Comparison of ENCODE assay signal across 18 cellular contexts in genomic region chr20:4979841-4980410, GRCh38. TPM values are rescaled to one million over a fixed set of nuclear protein-coding genes. Genes with fewer than 3 reads are reported as not detected.
DNase-seq lines count a peak whose midpoint lies in the region; ATAC-seq, FAIRE-seq and TF ChIP-seq lines count a peak whose summit lies in the region.
"Had no signal": no experiment of that assay in that cellular context is flagged by ENCODE, and none has a peak within 500 bp of the region (broad histone marks: within the 10 kb centered on the region; RNA-seq: fewer than 3 reads in every experiment).

No MANE protein-coding gene starts in this region.

- H3K27ac Mint-ChIP-seq in GM23338: peak overlapping the region; percentile 49; the same call in 1 of the 2 replicates
- H3K27ac Mint-ChIP-seq in stimulated activated memory B cell treated with anti-CD40 and anti-IgM and Interleukin-4, amounts not matched to agents 10 μg/mL and 1 μg/mL and 100 μg/mL, for 72 hours: peak overlapping the region; percentile 94
- H3K27ac Mint-ChIP-seq: CD14-positive monocyte; CD8-positive, alpha-beta T cell; HFFc6 had no signal

- H3K4me3 ChIP-seq in GM23338: no peak overlapping the region
- H3K4me3 ChIP-seq in Karpas-422 (ENCODE audit: low read length): no peak overlapping the region
- no peak overlapping the region for H3K4me3 ChIP-seq in adrenal gland
- H3K4me3 ChIP-seq: GM23248 had no signal

- H3K36me3 ChIP-seq in GM23338 (ENCODE audit: insufficient read depth) (no peaks in the 10 kb centered on the region), Karpas-422 (ENCODE audit: insufficient read depth, low read length) (no peaks in the 10 kb centered on the region), adrenal gland (replicated peaks in 1 of 2) (no peaks in the 10 kb centered on the region)

- DNase-seq in GM23338 (ENCODE audit: low spot score) (no peak), Karpas-422 (no peak), adrenal gland (no peak), RCC 7860 (ENCODE audit: low spot score) (no peak)
- DNase-seq in activated T-cell treated with anti-CD3 and anti-CD28 coated beads, Interleukin-2, amount 50 U/mL, for 4 hours: no peak
- DNase-seq: CD8-positive, alpha-beta T cell; COR-L47; DMS153; DMS79 treated with DMSO at 0.1 percent for 48 hours; EL; GM23248; H7; HFFc6 had no signal

- H3K4me3 Mint-ChIP-seq in GM23338: no peak overlapping the region; the same call in 2 of the 3 replicates
- no peak overlapping the region for H3K4me3 Mint-ChIP-seq in stimulated activated memory B cell treated with anti-CD40 and anti-IgM and Interleukin-4, amounts not matched to agents 10 μg/mL and 1 μg/mL and 100 μg/mL, for 72 hours
- no peak overlapping the region for H3K4me3 Mint-ChIP-seq in activated T-cell treated with anti-CD3 and anti-CD28 coated beads, Interleukin-2, amount 50 U/mL, for 4 hours
- H3K4me3 Mint-ChIP-seq: CD14-positive monocyte; CD8-positive, alpha-beta T cell; HFFc6 had no signal

- intact Hi-C loops in adrenal gland (cut with DNase I): no loop called here

- no peak for FAIRE-seq in RCC 7860 (lab: Jason Lieb, UNC)
- FAIRE-seq: D721Med, GM12891 had no signal

- no peak overlapping the region for H3K9ac ChIP-seq in Karpas-422 (ENCODE audit: low read length)
- H3K9ac ChIP-seq: GM23248 had no signal

- H3K4me2 ChIP-seq in GM23338: peak overlapping the region; percentile 3; the same call in 1 of the 2 replicates
- H3K4me2 ChIP-seq in Karpas-422 (ENCODE audit: low read depth, low read length, poor library complexity, severe bottlenecking): peak overlapping the region; percentile 21

- no peaks in the 10 kb centered on the region for H3K9me2 ChIP-seq in GM23338 (ENCODE audit: insufficient read depth)
- no peaks in the 10 kb centered on the region for H3K9me2 ChIP-seq in Karpas-422 (replicated peaks; ENCODE audit: insufficient read depth, low read length)

- ATAC-seq in GM23338: no peak
- ATAC-seq in stimulated activated memory B cell treated with anti-CD40 and anti-IgM and Interleukin-4, amounts not matched to agents 10 μg/mL and 1 μg/mL and 100 μg/mL, for 72 hours: no peak
- no peak for ATAC-seq in activated T-cell treated with anti-CD3 and anti-CD28 coated beads, Interleukin-2, amount 50 U/mL, for 4 hours
- ATAC-seq in HG03097 (IDR thresholded peaks at IDR 0.05; ENCODE audit: low FRiP score, unreplicated experiment): no peak
- ATAC-seq: CD8-positive, alpha-beta T cell had no signal

- H3K79me2 ChIP-seq in GM23338 (replicated peaks; ENCODE audit: insufficient read depth): peaks cover 44% of the 10 kb centered on the region
- peaks cover 96% of the 10 kb centered on the region for H3K79me2 ChIP-seq in Karpas-422 (ENCODE audit: low read length)

- no peak overlapping the region for H2AFZ ChIP-seq in GM23338
- H2AFZ ChIP-seq in Karpas-422 (ENCODE audit: low read length): no peak overlapping the region
- H2AFZ ChIP-seq: GM23248 had no signal

- no peaks in the 10 kb centered on the region for H3K9me3 Mint-ChIP-seq in GM23338
- H3K9me3 Mint-ChIP-seq in stimulated activated memory B cell treated with anti-CD40 and anti-IgM and Interleukin-4, amounts not matched to agents 10 μg/mL and 1 μg/mL and 100 μg/mL, for 72 hours: no peaks in the 10 kb centered on the region
- H3K9me3 Mint-ChIP-seq in activated T-cell treated with anti-CD3 and anti-CD28 coated beads, Interleukin-2, amount 50 U/mL, for 4 hours: no peaks in the 10 kb centered on the region
- H3K9me3 Mint-ChIP-seq: CD14-positive monocyte; CD8-positive, alpha-beta T cell; HFFc6 had no signal

- H3K27me3 Mint-ChIP-seq in GM23338 (ENCODE audit: insufficient read depth, low read depth, poor library complexity): peaks cover 3% of the 10 kb centered on the region
- no peaks in the 10 kb centered on the region for H3K27me3 Mint-ChIP-seq in stimulated activated memory B cell treated with anti-CD40 and anti-IgM and Interleukin-4, amounts not matched to agents 10 μg/mL and 1 μg/mL and 100 μg/mL, for 72 hours
- H3K27me3 Mint-ChIP-seq in activated T-cell treated with anti-CD3 and anti-CD28 coated beads, Interleukin-2, amount 50 U/mL, for 4 hours (ENCODE audit: low read depth): no peaks in the 10 kb centered on the region

- H3K36me3 Mint-ChIP-seq in GM23338 (ENCODE audit: low read depth): no peaks in the 10 kb centered on the region
- H3K36me3 Mint-ChIP-seq in stimulated activated memory B cell treated with anti-CD40 and anti-IgM and Interleukin-4, amounts not matched to agents 10 μg/mL and 1 μg/mL and 100 μg/mL, for 72 hours: peaks cover 21% of the 10 kb centered on the region
- H3K36me3 Mint-ChIP-seq in activated T-cell treated with anti-CD3 and anti-CD28 coated beads, Interleukin-2, amount 50 U/mL, for 4 hours (ENCODE audit: insufficient read depth): no peaks in the 10 kb centered on the region

- WGBS in adrenal gland, 4 donors: 27 to 42% (median 33%) methylated on average over 1 of the region's 1 CpG

- H4K20me1 ChIP-seq in GM23338 (replicated peaks; ENCODE audit: insufficient read depth): no peaks in the 10 kb centered on the region; the same call in 1 of the 2 replicates
- peaks cover 3% of the 10 kb centered on the region; the same call in 1 of the 2 replicates for H4K20me1 ChIP-seq in Karpas-422 (ENCODE audit: insufficient read depth, low read depth, low read length)

- H3F3A ChIP-seq in GM23338 (replicated peaks; ENCODE audit: low read depth): no peaks in the 10 kb centered on the region

- peaks cover 18% of the 10 kb centered on the region for H3K4me1 Mint-ChIP-seq in GM23338
- peaks cover 77% of the 10 kb centered on the region for H3K4me1 Mint-ChIP-seq in stimulated activated memory B cell treated with anti-CD40 and anti-IgM and Interleukin-4, amounts not matched to agents 10 μg/mL and 1 μg/mL and 100 μg/mL, for 72 hours
- peaks cover 20% of the 10 kb centered on the region for H3K4me1 Mint-ChIP-seq in activated T-cell treated with anti-CD3 and anti-CD28 coated beads, Interleukin-2, amount 50 U/mL, for 4 hours (ENCODE audit: low read depth)
- H3K4me1 Mint-ChIP-seq: CD14-positive monocyte had no signal

- H3K27me3 ChIP-seq in GM23338 (ENCODE audit: insufficient read depth) (no peaks in the 10 kb centered on the region), Karpas-422 (ENCODE audit: low read length) (no peaks in the 10 kb centered on the region), adrenal gland (no peaks in the 10 kb centered on the region)

- no peak for TF ChIP-seq CTCF in GM23338 (conservative IDR thresholded peaks at IDR 0.05; ENCODE audit: low read depth in 2 of 2)
- TF ChIP-seq CTCF in adrenal gland (IDR thresholded peaks at IDR 0.05): no peak

- H3K27ac ChIP-seq in GM23338 (ENCODE audit: low read depth) (no peak overlapping the region), Karpas-422 (ENCODE audit: low read length) (peak overlapping the region; percentile 73), adrenal gland (peak overlapping the region in 3 of 5 donors; percentile 16 to 62 (median 57))
- H3K27ac ChIP-seq: GM23248 had no signal

- H3K9me3 ChIP-seq in Karpas-422 (ENCODE audit: low read length) (no peaks in the 10 kb centered on the region), adrenal gland (replicated peaks in 1 of 3) (no peaks in the 10 kb centered on the region)

- TF ChIP-seq POLR2A in adrenal gland (IDR thresholded peaks at IDR 0.05): no peak

- peaks cover 14% of the 10 kb centered on the region for H3K4me1 ChIP-seq in GM23338 (ENCODE audit: insufficient read depth)
- H3K4me1 ChIP-seq in Karpas-422 (ENCODE audit: low read length): peaks cover 94% of the 10 kb centered on the region
- peaks cover 38 to 52% of the 10 kb centered on the region in 2 donors for H3K4me1 ChIP-seq in adrenal gland (replicated peaks in 1 of 2)

TF ChIP-seq in GM23338, 12 proteins besides CTCF, POLR2A, EP300 and RAD21 (continues in another document):
- no peak for TF ChIP-seq POLR2AphosphoS5 (IDR thresholded peaks at IDR 0.05; ENCODE audit: low read depth)
- no peak for TF ChIP-seq JUNB (IDR thresholded peaks at IDR 0.05; ENCODE audit: unreplicated experiment)
- no peak for TF ChIP-seq ZNF114 (CRISPR knock-in tag; IDR thresholded peaks at IDR 0.05)
- TF ChIP-seq, protein P1, sequence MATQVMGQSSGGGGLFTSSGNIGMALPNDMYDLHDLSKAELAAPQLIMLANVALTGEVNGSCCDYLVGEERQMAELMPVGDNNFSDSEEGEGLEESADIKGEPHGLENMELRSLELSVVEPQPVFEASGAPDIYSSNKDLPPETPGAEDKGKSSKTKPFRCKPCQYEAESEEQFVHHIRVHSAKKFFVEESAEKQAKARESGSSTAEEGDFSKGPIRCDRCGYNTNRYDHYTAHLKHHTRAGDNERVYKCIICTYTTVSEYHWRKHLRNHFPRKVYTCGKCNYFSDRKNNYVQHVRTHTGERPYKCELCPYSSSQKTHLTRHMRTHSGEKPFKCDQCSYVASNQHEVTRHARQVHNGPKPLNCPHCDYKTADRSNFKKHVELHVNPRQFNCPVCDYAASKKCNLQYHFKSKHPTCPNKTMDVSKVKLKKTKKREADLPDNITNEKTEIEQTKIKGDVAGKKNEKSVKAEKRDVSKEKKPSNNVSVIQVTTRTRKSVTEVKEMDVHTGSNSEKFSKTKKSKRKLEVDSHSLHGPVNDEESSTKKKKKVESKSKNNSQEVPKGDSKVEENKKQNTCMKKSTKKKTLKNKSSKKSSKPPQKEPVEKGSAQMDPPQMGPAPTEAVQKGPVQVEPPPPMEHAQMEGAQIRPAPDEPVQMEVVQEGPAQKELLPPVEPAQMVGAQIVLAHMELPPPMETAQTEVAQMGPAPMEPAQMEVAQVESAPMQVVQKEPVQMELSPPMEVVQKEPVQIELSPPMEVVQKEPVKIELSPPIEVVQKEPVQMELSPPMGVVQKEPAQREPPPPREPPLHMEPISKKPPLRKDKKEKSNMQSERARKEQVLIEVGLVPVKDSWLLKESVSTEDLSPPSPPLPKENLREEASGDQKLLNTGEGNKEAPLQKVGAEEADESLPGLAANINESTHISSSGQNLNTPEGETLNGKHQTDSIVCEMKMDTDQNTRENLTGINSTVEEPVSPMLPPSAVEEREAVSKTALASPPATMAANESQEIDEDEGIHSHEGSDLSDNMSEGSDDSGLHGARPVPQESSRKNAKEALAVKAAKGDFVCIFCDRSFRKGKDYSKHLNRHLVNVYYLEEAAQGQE (IDR thresholded peaks at IDR 0.05; ENCODE audit: unreplicated experiment): no peak

RNA-seq across cellular contexts. Expression of gene SLC23A2, which starts 21.4 kb away (rescaled TPM):
- 13.6 and 20.2 TPM in 2 replicates for total RNA-seq in GM23338 (2014; rRNA removed; shearing (Covaris generic))
- polyA plus RNA-seq in GM23338 (2016; fragmentation: Nextera tagmentation; extraction: Ambion mirVana) (3.8 and 4.4 TPM in 2 replicates), adrenal gland (100 to 1,000 TPM in 2 of 3 donors, 10 to 100 TPM in 1; 51.0 to 224 (median 104) TPM)
- total RNA-seq in Karpas-422 (2014; rRNA removed; shearing (Covaris generic); ENCODE audit: low replicate concordance): 34.5 and 49.2 TPM in 2 replicates
- 100 to 1,000 TPM in 7 of 8 donors, 10 to 100 TPM in 1; 98.1 to 294 (median 145) TPM for total RNA-seq in adrenal gland
- 10 to 100 TPM; 19.6 to 25.9 (median 20.4) TPM for total RNA-seq in activated T-cell treated with anti-CD3 and anti-CD28 coated beads, Interleukin-2, amount 50 U/mL, for 4 hours
